In genomic region chrX:86322913-86323312, GRCh38 we compare ENCODE assay signal across 17 cellular contexts.
DNase-seq lines count a peak whose midpoint lies in the region; ATAC-seq and TF ChIP-seq lines count a peak whose summit lies in the region.
"Had no signal": no experiment of that assay in that cellular context is flagged by ENCODE, and none has a peak within 500 bp of the region (broad histone marks: within the 10 kb centered on the region; RNA-seq: fewer than 3 reads in every experiment).

No MANE protein-coding gene starts in this region.

- H3K9me3 Mint-ChIP-seq in MCF 10A (ENCODE audit: unreplicated experiment) = no peaks in the 10 kb centered on the region

- TF ChIP-seq CTCF in MCF 10A (IDR thresholded peaks at IDR 0.05; ENCODE audit: unreplicated experiment) (no peak), breast epithelium (IDR thresholded peaks at IDR 0.05) (no peak), upper lobe of left lung (IDR thresholded peaks at IDR 0.05) (no peak)

- no TSS peak for BruUV-seq in MCF 10A (replicated peaks; lab: Mats Ljungman, UMichigan)

- no peak overlapping the region for H3K27ac Mint-ChIP-seq in MCF 10A (ENCODE audit: low read depth, unreplicated experiment)
- H3K27ac Mint-ChIP-seq: CD8-positive, alpha-beta T cell; T-cell had no signal

- H3K4me1 ChIP-seq in breast epithelium = no peaks in the 10 kb centered on the region
- no peaks in the 10 kb centered on the region for H3K4me1 ChIP-seq in upper lobe of left lung
- H3K4me1 ChIP-seq: BLaER1 treated with 17β-estradiol and CSF1 and Interleukin-3, amounts not matched to agents 10 nM and 100 nM had no signal

- DNase-seq in MCF 10A (ENCODE audit: unreplicated experiment) (peak; percentile 2), breast epithelium (ENCODE audit: low spot score in 2 of 2) (no peak), NCI-H69 (lab: John Stamatoyannopoulos, UW) (peak; percentile 5), SHP77 treated with DMSO at 0.1 percent for 48 hours (lab: John Stamatoyannopoulos, UW) (peak; percentile 3), NCI-H2029 (lab: John Stamatoyannopoulos, UW) (no peak), upper lobe of left lung (no peak), left cardiac atrium (no peak)
- DNase-seq: Calu3; CD8-positive, alpha-beta T cell; DMS79 treated with DMSO at 0.1 percent for 48 hours; NCI-H1417 treated with DMSO at 0.1 percent for 48 hours; NCI-H1930; NCI-H446 treated with DMSO at 0.1 percent for 48 hours; SK-N-SH; T-cell had no signal

- ATAC-seq in HG02763 (IDR thresholded peaks at IDR 0.05; ENCODE audit: unreplicated experiment) = no peak
- no peak for ATAC-seq in upper lobe of left lung (ENCODE audit: low FRiP score in 2 of 2)
- no peak for ATAC-seq in left cardiac atrium
- ATAC-seq: CD8-positive, alpha-beta T cell; T-cell had no signal

- H3K27me3 ChIP-seq in breast epithelium (no peaks in the 10 kb centered on the region), upper lobe of left lung (no peaks in the 10 kb centered on the region)

- no peaks in the 10 kb centered on the region for H3K4me1 Mint-ChIP-seq in MCF 10A (ENCODE audit: insufficient read depth, unreplicated experiment)
- H3K4me1 Mint-ChIP-seq: T-cell had no signal

- POLR2A ChIA-PET in MCF 10A (lab: Yijun Ruan, JAX) = no interaction called here

- no peaks in the 10 kb centered on the region for H3K36me3 Mint-ChIP-seq in MCF 10A (ENCODE audit: insufficient read depth, unreplicated experiment)
- H3K36me3 Mint-ChIP-seq: CD8-positive, alpha-beta T cell; T-cell had no signal

- intact Hi-C loops in MCF 10A (cut with micrococcal nuclease) = loop anchor here (1.0 kb wide), 1 partner anchor 623 kb away; no protein-coding TSS in a partner anchor
- intact Hi-C loops in breast epithelium (cut with DNase I; ENCODE audit: low total_unique reads) = loop anchor here (1.0 kb wide), 1 partner anchor 43 kb away; no protein-coding TSS in a partner anchor
- intact Hi-C loops in left cardiac atrium (cut with DNase I) = no loop called here

- no peaks in the 10 kb centered on the region for H3K27me3 Mint-ChIP-seq in MCF 10A (ENCODE audit: insufficient read depth, unreplicated experiment)
- H3K27me3 Mint-ChIP-seq: T-cell had no signal

- no peak overlapping the region for H3K27ac ChIP-seq in breast epithelium
- no peak overlapping the region for H3K27ac ChIP-seq in upper lobe of left lung
- H3K27ac ChIP-seq: BLaER1 treated with 17β-estradiol and CSF1 and Interleukin-3, amounts not matched to agents 10 nM and 100 nM had no signal

- 85 to 97% methylated on average over 3 of the region's 3 CpGs for WGBS in upper lobe of left lung, 2 donors

- H3K4me3 ChIP-seq in breast epithelium = no peak overlapping the region
- no peak overlapping the region for H3K4me3 ChIP-seq in upper lobe of left lung
- H3K4me3 ChIP-seq: BLaER1 treated with 17β-estradiol and CSF1 and Interleukin-3, amounts not matched to agents 10 nM and 100 nM had no signal

- no peak overlapping the region for H3K4me3 Mint-ChIP-seq in MCF 10A (ENCODE audit: unreplicated experiment)
- H3K4me3 Mint-ChIP-seq: CD8-positive, alpha-beta T cell; T-cell had no signal

- peaks cover 10 to 47% of the 10 kb centered on the region in 2 donors for H3K9me3 ChIP-seq in breast epithelium
- peaks cover 0 to 29% (median 0%) of the 10 kb centered on the region in 4 donors for H3K9me3 ChIP-seq in upper lobe of left lung
- H3K9me3 ChIP-seq: SK-N-SH had no signal

- no peak for TF ChIP-seq EP300 in upper lobe of left lung (IDR thresholded peaks at IDR 0.05)

- H3K36me3 ChIP-seq in breast epithelium (no peaks in the 10 kb centered on the region), upper lobe of left lung (no peaks in the 10 kb centered on the region)
- H3K36me3 ChIP-seq: BLaER1 treated with 17β-estradiol and CSF1 and Interleukin-3, amounts not matched to agents 10 nM and 100 nM had no signal

- CTCF ChIA-PET in MCF 10A (lab: Yijun Ruan, JAX) = interaction anchor here (1.2 kb wide), 1 partner anchor 623 kb away, joined by 4 read pairs; no protein-coding TSS in a partner anchor

- no peak for TF ChIP-seq POLR2A in breast epithelium (IDR thresholded peaks at IDR 0.05)
- TF ChIP-seq POLR2A in upper lobe of left lung (IDR thresholded peaks at IDR 0.05) = no peak

Comparison
In these comparisons a context has a peak if more than half of its experiments do, and no peak if none do; other contexts are left out.
1. DNase-seq: peak in MCF 10A (single experiment), NCI-H69 (single experiment) and SHP77 treated with DMSO at 0.1 percent for 48 hours (single experiment); none in breast epithelium (0 of 2), NCI-H2029 (single experiment), upper lobe of left lung (0 of 2) and left cardiac atrium (single experiment).
2. intact Hi-C loops: an anchor here in MCF 10A (1.0 kb wide) and breast epithelium (1.0 kb wide); none called in left cardiac atrium.